In the genomic region with DNA sequence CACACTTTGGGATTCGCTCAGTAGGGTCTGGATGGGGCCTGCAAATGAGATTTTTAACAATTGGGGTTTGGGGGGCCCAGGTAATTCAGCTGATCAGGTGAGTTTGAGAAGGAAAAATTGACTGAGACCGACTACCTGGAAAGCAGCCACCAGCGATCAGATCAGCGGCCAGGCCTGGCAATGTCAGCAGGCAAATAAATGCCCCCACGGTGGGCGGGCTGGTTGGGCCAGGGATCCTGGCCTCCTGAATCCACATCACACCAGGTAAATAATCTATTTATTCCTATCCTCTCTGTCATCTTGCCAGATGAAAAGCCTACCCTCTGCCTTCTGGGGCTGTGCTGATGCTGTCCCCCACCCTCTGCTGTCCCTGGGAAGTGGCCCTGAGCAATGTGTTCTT, we compare ENCODE assay signal across 29 cellular contexts. TPM values are rescaled to one million over a fixed set of nuclear protein-coding genes. Genes with fewer than 3 reads are reported as not detected.
DNase-seq lines count a peak whose midpoint lies in the region; ATAC-seq and TF ChIP-seq lines count a peak whose summit lies in the region.
"Had no signal": no experiment of that assay in that cellular context is flagged by ENCODE, and none has a peak within 500 bp of the region (broad histone marks: within the 10 kb centered on the region; RNA-seq: fewer than 3 reads in every experiment).

No MANE protein-coding gene starts in this region.

- in situ Hi-C loops in gastrocnemius medialis (cut with MboI; ENCODE audit: low sequenced_read_pairs in 4 of 4) = no loop called here

- peak overlapping the region; percentile 1 for H3K9ac ChIP-seq in neural progenitor cell

- peaks cover 2% of the 10 kb centered on the region for H3K36me3 Mint-ChIP-seq in neural progenitor cell

- H3K4me3 Mint-ChIP-seq in neural progenitor cell = no peak overlapping the region
- H3K4me3 Mint-ChIP-seq: CD4-positive, alpha-beta memory T cell had no signal

- H3K4me3 ChIP-seq in left ventricle myocardium inferior (no peak overlapping the region), WERI-Rb-1 (ENCODE audit: low read depth, low read length) (no peak overlapping the region), neural progenitor cell (no peak overlapping the region), gastrocnemius medialis (no peak overlapping the region)
- H3K4me3 ChIP-seq: A549, SK-N-MC had no signal

- no peak for TF ChIP-seq POLR2A in gastrocnemius medialis (IDR thresholded peaks at IDR 0.05)

- H3K9me3 Mint-ChIP-seq in neural progenitor cell = no peaks in the 10 kb centered on the region

- H3K27me3 Mint-ChIP-seq in neural progenitor cell (ENCODE audit: insufficient read depth, low read depth) = peaks cover 6% of the 10 kb centered on the region
- H3K27me3 Mint-ChIP-seq: CD4-positive, alpha-beta memory T cell had no signal

- H3K36me3 ChIP-seq in left ventricle myocardium inferior = peaks cover 35% of the 10 kb centered on the region
- H3K36me3 ChIP-seq in WERI-Rb-1 = peaks cover 64% of the 10 kb centered on the region
- no peaks in the 10 kb centered on the region for H3K36me3 ChIP-seq in neural progenitor cell
- peaks cover 0 to 33% of the 10 kb centered on the region in 2 donors for H3K36me3 ChIP-seq in gastrocnemius medialis

- H3K4me1 Mint-ChIP-seq in neural progenitor cell = peaks cover 7% of the 10 kb centered on the region

- H3K27me3 ChIP-seq in left ventricle myocardium inferior (ENCODE audit: low read depth) (no peaks in the 10 kb centered on the region), WERI-Rb-1 (ENCODE audit: insufficient read depth, low read depth, severe bottlenecking) (no peaks in the 10 kb centered on the region), neural progenitor cell (no peaks in the 10 kb centered on the region), gastrocnemius medialis (no peaks in the 10 kb centered on the region)

- H3K27ac Mint-ChIP-seq in neural progenitor cell = no peak overlapping the region

- peak overlapping the region; percentile 81 for H3K27ac ChIP-seq in left ventricle myocardium inferior (replicated peaks)
- peak overlapping the region; percentile 95 for H3K27ac ChIP-seq in WERI-Rb-1
- no peak overlapping the region for H3K27ac ChIP-seq in neural progenitor cell
- H3K27ac ChIP-seq in gastrocnemius medialis = peak overlapping the region; percentile 96 to 100 (median 99)
- H3K27ac ChIP-seq: A549, SK-N-MC had no signal

- ATAC-seq in Right ventricle myocardium inferior (no peak), gastrocnemius medialis (no peak), GM18502 (IDR thresholded peaks at IDR 0.05; ENCODE audit: poor library complexity, unreplicated experiment) (no peak)
- ATAC-seq: A549, HCT116, HepG2 had no signal

- H3K79me2 ChIP-seq in neural progenitor cell (ENCODE audit: low read depth) = peaks cover 50% of the 10 kb centered on the region

- peaks cover 32% of the 10 kb centered on the region for H4K20me1 ChIP-seq in neural progenitor cell (ENCODE audit: low read depth)

- no peak overlapping the region for H2AFZ ChIP-seq in neural progenitor cell (replicated peaks)

- intact Hi-C loops in left ventricle myocardium inferior (cut with micrococcal nuclease) = no loop called here
- intact Hi-C loops in Right ventricle myocardium inferior (cut with DNase I) = no loop called here
- intact Hi-C loops in gastrocnemius medialis (cut with DNase I; ENCODE audit: low total_unique reads) = no loop called here

- H3F3A ChIP-seq in neural progenitor cell (ENCODE audit: low read depth) = peaks cover 6% of the 10 kb centered on the region

- peaks cover 75% of the 10 kb centered on the region for H3K4me1 ChIP-seq in left ventricle myocardium inferior
- H3K4me1 ChIP-seq in neural progenitor cell = peaks cover 10% of the 10 kb centered on the region
- peaks cover 71 to 84% of the 10 kb centered on the region in 2 donors for H3K4me1 ChIP-seq in gastrocnemius medialis
- H3K4me1 ChIP-seq: A549, Caco-2 had no signal

- H3K9me3 ChIP-seq in left ventricle myocardium inferior (replicated peaks) (no peaks in the 10 kb centered on the region), WERI-Rb-1 (ENCODE audit: severe bottlenecking) (no peaks in the 10 kb centered on the region), neural progenitor cell (ENCODE audit: low read depth) (no peaks in the 10 kb centered on the region), gastrocnemius medialis (no peaks in the 10 kb centered on the region)
- H3K9me3 ChIP-seq: A549, Caco-2 had no signal

- no peak overlapping the region for H3K4me2 ChIP-seq in neural progenitor cell
- H3K4me2 ChIP-seq: A549 had no signal

- DNase-seq in left ventricle myocardium inferior = no peak
- no peak for DNase-seq in Right ventricle myocardium inferior (ENCODE audit: missing footprints)
- DNase-seq in WERI-Rb-1 = no peak
- no peak for DNase-seq in neural progenitor cell (ENCODE audit: low spot score)
- no peak for DNase-seq in gastrocnemius medialis
- DNase-seq in SK-N-DZ (ENCODE audit: low spot score) = no peak
- DNase-seq in mesenteric fat pad (ENCODE audit: low spot score) = no peak
- DNase-seq: C1 segment of cervical spinal cord; Caco-2; CD4-positive, alpha-beta memory T cell; DMS 273 treated with DMSO at 0.1 percent for 48 hours; DMS79 treated with DMSO at 0.1 percent for 48 hours; GF-D8; Karpas-422; NCI-H1092; NCI-H1417 treated with DMSO at 0.1 percent for 48 hours; NCI-H1694 treated with DMSO at 0.1 percent for 48 hours; NCI-H2081; NCI-H2227 treated with DMSO at 0.1 percent for 48 hours; NCI-H526 treated with DMSO at 0.1 percent for 48 hours; RPMI8226; SHP77 treated with DMSO at 0.1 percent for 48 hours had no signal

- TF ChIP-seq CTCF in left ventricle myocardium inferior (IDR thresholded peaks at IDR 0.05; ENCODE audit: borderline replicate concordance) = no peak
- TF ChIP-seq CTCF in WERI-Rb-1 (IDR thresholded peaks at IDR 0.05; ENCODE audit: low read depth, low read length) = no peak
- no peak for TF ChIP-seq CTCF in neural progenitor cell (IDR thresholded peaks at IDR 0.05)
- no peak for TF ChIP-seq CTCF in gastrocnemius medialis (IDR thresholded peaks at IDR 0.05 in 4 of 5, conservative IDR thresholded peaks at IDR 0.05 in 1 of 5)

RNA-seq across cellular contexts. Expression of a gene that starts 9.4 kb away (rescaled TPM):
- 120 TPM for total RNA-seq in left ventricle myocardium inferior
- total RNA-seq in Right ventricle myocardium inferior = 119 TPM
- total RNA-seq in neural progenitor cell (ENCODE audit: low replicate concordance) = 30.2 and 44.9 TPM in 2 replicates
- 100 to 1,000 TPM; 127 to 272 (median 212) TPM for total RNA-seq in gastrocnemius medialis
- polyA plus RNA-seq in SK-N-DZ (2014; cell fraction: cytosol; rRNA removed) = 37.1 and 51.7 TPM in 2 replicates
- 36.0 and 54.8 TPM in 2 replicates for polyA plus RNA-seq in SK-N-DZ (2014; cell fraction: nucleus; rRNA removed)
- total RNA-seq in mesenteric fat pad = 99.0 TPM

RNA-seq across cellular contexts. Expression of a gene that starts 21.5 kb away (rescaled TPM):
- total RNA-seq in left ventricle myocardium inferior (10.9 TPM), Right ventricle myocardium inferior (9.1 TPM), neural progenitor cell (ENCODE audit: low replicate concordance) (17.8 and 18.1 TPM in 2 replicates), gastrocnemius medialis (1 to 10 TPM in 3 of 4 donors, under 1 TPM in 1; 0.91 to 6.4 (median 3.9) TPM), mesenteric fat pad (9.8 TPM)
- polyA plus RNA-seq in SK-N-DZ (2014; cell fraction: cytosol; rRNA removed) = 7.1 and 8.8 TPM in 2 replicates
- polyA plus RNA-seq in SK-N-DZ (2014; cell fraction: nucleus; rRNA removed) = 34.9 and 43.2 TPM in 2 replicates

RNA-seq across cellular contexts. Expression of a gene that starts 33.8 kb away (rescaled TPM):
- total RNA-seq in left ventricle myocardium inferior (0.30 TPM), Right ventricle myocardium inferior (0.46 TPM), neural progenitor cell (ENCODE audit: low replicate concordance) (14.5 and 17.6 TPM in 2 replicates), gastrocnemius medialis (not detected), mesenteric fat pad (not detected)
- polyA plus RNA-seq in SK-N-DZ (2014; cell fraction: cytosol; rRNA removed) = 0.07 and 0.32 TPM in 2 replicates
- polyA plus RNA-seq in SK-N-DZ (2014; cell fraction: nucleus; rRNA removed) = 0.66 TPM in 1 of 2 replicates, not detected in the other
- total RNA-seq: CD4-positive, alpha-beta memory T cell; HT1080; NCI-H460 had no signal
- polyA plus RNA-seq: CD4-positive, alpha-beta memory T cell; HepG2 had no signal

Comparison
In these comparisons a context has a peak if more than half of its experiments do, and no peak if none do; other contexts are left out.
1. RNA of a gene that starts 33.8 kb away (total RNA-seq): 14.5 to 17.6 TPM in neural progenitor cell; 0.46 TPM in Right ventricle myocardium inferior (single experiment), 0.30 TPM in left ventricle myocardium inferior (single experiment), not detected in mesenteric fat pad (single experiment) and not detected in gastrocnemius medialis; every median in the first group is over 10 times any median in the second.